In the genomic region with DNA sequence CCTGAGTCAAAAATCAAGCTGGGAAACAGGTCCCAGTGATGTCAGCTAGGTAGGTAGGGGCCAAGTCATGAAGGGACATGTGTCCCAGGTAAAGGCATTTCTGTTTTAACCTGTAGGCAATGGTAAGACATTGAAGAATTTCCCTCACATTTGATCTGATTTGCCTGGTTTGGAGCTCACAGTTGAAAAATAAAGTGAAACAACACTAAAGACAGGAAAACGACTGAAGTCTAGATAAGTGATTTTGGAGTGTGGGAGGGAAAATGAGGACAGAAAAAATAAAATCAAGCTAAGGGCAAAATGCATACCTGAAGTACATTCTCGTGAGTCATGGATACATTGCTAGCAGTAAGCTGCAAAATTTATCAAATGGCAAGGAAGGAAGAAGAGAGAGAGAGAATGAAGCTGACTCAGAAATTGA, we compare ENCODE assay signal across 20 cellular contexts.
DNase-seq lines count a peak whose midpoint lies in the region; ATAC-seq, FAIRE-seq and TF ChIP-seq lines count a peak whose summit lies in the region.
"Had no signal": no experiment of that assay in that cellular context is flagged by ENCODE, and none has a peak within 500 bp of the region (broad histone marks: within the 10 kb centered on the region; RNA-seq: fewer than 3 reads in every experiment).

No MANE protein-coding gene starts in this region.

- H3K27me3 Mint-ChIP-seq in HFFc6 (ENCODE audit: insufficient read depth), result peaks cover 3% of the 10 kb centered on the region; the same call in 1 of the 2 replicates
- H3K27me3 Mint-ChIP-seq in T-cell, result peaks cover 3 to 6% of the 10 kb centered on the region in 2 donors
- H3K27me3 Mint-ChIP-seq: activated CD4-positive, alpha-beta T cell treated with anti-CD3 and anti-CD28 coated beads, Interleukin-2, amount 10 ng/mL, durations not matched to agents 7 days and 5 days had no signal

- peak; percentile 55 for FAIRE-seq in urothelium cell line (lab: Jason Lieb, UNC)
- FAIRE-seq: HepG2 had no signal

- H3K36me3 Mint-ChIP-seq in HFFc6 (ENCODE audit: low read depth), result no peaks in the 10 kb centered on the region
- no peaks in the 10 kb centered on the region for H3K36me3 Mint-ChIP-seq in T-cell
- H3K36me3 Mint-ChIP-seq: stimulated activated naive B cell treated with anti-CD40 and anti-IgM and Interleukin-4, amounts not matched to agents 10 μg/mL and 1 μg/mL and 100 μg/mL, for 72 hours had no signal

- H3K4me1 ChIP-seq in adipocyte (ENCODE audit: control insufficient read depth, insufficient read depth, low read length), result no peaks in the 10 kb centered on the region
- peaks cover 4% of the 10 kb centered on the region for H3K4me1 ChIP-seq in foreskin keratinocyte

- no peaks in the 10 kb centered on the region for H3K27me3 ChIP-seq in adipocyte (replicated peaks; ENCODE audit: control insufficient read depth, insufficient read depth, low read length)
- H3K27me3 ChIP-seq in foreskin keratinocyte, result no peaks in the 10 kb centered on the region
- H3K27me3 ChIP-seq: MG63, ovary, tibial artery had no signal

- ATAC-seq in foreskin keratinocyte (peak; percentile 90), T-cell (replicated peaks in 1 of 4) (no peak)
- ATAC-seq: HepG2; Right ventricle myocardium inferior; stimulated activated naive B cell treated with anti-CD40 and anti-IgM and Interleukin-4, amounts not matched to agents 10 μg/mL and 1 μg/mL and 100 μg/mL, for 72 hours had no signal

- H3K4me1 Mint-ChIP-seq in HFFc6 (ENCODE audit: low read depth), result peaks cover 23% of the 10 kb centered on the region
- no peaks in the 10 kb centered on the region for H3K4me1 Mint-ChIP-seq in T-cell
- H3K4me1 Mint-ChIP-seq: activated CD4-positive, alpha-beta T cell treated with anti-CD3 and anti-CD28 coated beads, Interleukin-2, amount 10 ng/mL, durations not matched to agents 7 days and 5 days; B cell had no signal

- H3K4me3 Mint-ChIP-seq in HFFc6 (peak overlapping the region; percentile 6), T-cell (no peak overlapping the region)
- H3K4me3 Mint-ChIP-seq: activated CD4-positive, alpha-beta T cell treated with anti-CD3 and anti-CD28 coated beads, Interleukin-2, amount 10 ng/mL, durations not matched to agents 7 days and 5 days; B cell; stimulated activated naive B cell treated with anti-CD40 and anti-IgM and Interleukin-4, amounts not matched to agents 10 μg/mL and 1 μg/mL and 100 μg/mL, for 72 hours had no signal

- CTCF ChIA-PET in T-cell (lab: Charles Lee), result no interaction called here

- no peaks in the 10 kb centered on the region for H3K36me3 ChIP-seq in adipocyte (ENCODE audit: control insufficient read depth, insufficient read depth, low read length, severe bottlenecking)
- H3K36me3 ChIP-seq: MG63, ovary, tibial artery had no signal

- H3K9me3 Mint-ChIP-seq in HFFc6 (no peaks in the 10 kb centered on the region), T-cell (no peaks in the 10 kb centered on the region)
- H3K9me3 Mint-ChIP-seq: activated CD4-positive, alpha-beta T cell treated with anti-CD3 and anti-CD28 coated beads, Interleukin-2, amount 10 ng/mL, durations not matched to agents 7 days and 5 days had no signal

- DNase-seq in HFFc6 (peak; percentile 45), adipocyte (ENCODE audit: low read depth) (peak; percentile 45), foreskin keratinocyte (peak; percentile 88 to 93), urothelium cell line (ENCODE audit: low spot score) (no peak), caudate nucleus (lab: John Stamatoyannopoulos, UW) (no peak), T-cell (no peak), COR-L47 (lab: John Stamatoyannopoulos, UW) (no peak)
- DNase-seq: activated CD4-positive, alpha-beta T cell treated with anti-CD3 and anti-CD28 coated beads, Interleukin-2, amount 10 ng/mL, durations not matched to agents 7 days and 5 days; activated CD8-positive, alpha-beta memory T cell treated with anti-CD3 and anti-CD28 coated beads, Interleukin-2, amount 50 U/mL, for 48 hours; activated effector memory CD4-positive, alpha-beta T cell treated with Interleukin-2 at 50 U/mL for 16 hours; amniotic stem cell; hippocampal formation; islet precursor cell; MG63; ovary; stimulated activated naive B cell treated with anti-CD40 and anti-IgM and Interleukin-4, amounts not matched to agents 10 μg/mL and 1 μg/mL and 100 μg/mL, for 72 hours; tibial artery had no signal

- TF ChIP-seq CTCF in HFFc6 (IDR thresholded peaks at IDR 0.05) (no peak), foreskin keratinocyte (conservative IDR thresholded peaks at IDR 0.05) (no peak)

- H3K9me3 ChIP-seq in adipocyte (ENCODE audit: control insufficient read depth, low read length), result no peaks in the 10 kb centered on the region
- H3K9me3 ChIP-seq: MG63, ovary, tibial artery had no signal

- POLR2A ChIA-PET in T-cell (lab: Charles Lee), result no interaction called here

- H3K27ac Mint-ChIP-seq in HFFc6, result no peak overlapping the region
- no peak overlapping the region for H3K27ac Mint-ChIP-seq in T-cell
- H3K27ac Mint-ChIP-seq: activated CD4-positive, alpha-beta T cell treated with anti-CD3 and anti-CD28 coated beads, Interleukin-2, amount 10 ng/mL, durations not matched to agents 7 days and 5 days; B cell; stimulated activated naive B cell treated with anti-CD40 and anti-IgM and Interleukin-4, amounts not matched to agents 10 μg/mL and 1 μg/mL and 100 μg/mL, for 72 hours had no signal

- H3K4me3 ChIP-seq in adipocyte (ENCODE audit: low read length), result no peak overlapping the region
- H3K4me3 ChIP-seq: MG63, ovary, tibial artery had no signal

- H3K27ac ChIP-seq in foreskin keratinocyte (peak overlapping the region; percentile 21), caudate nucleus (ENCODE audit: low read depth, low read length) (no peak overlapping the region)
- H3K27ac ChIP-seq: ovary, tibial artery had no signal

- H3K9ac ChIP-seq in adipocyte (ENCODE audit: low read length), result no peak overlapping the region

Comparison
In these comparisons a context has a peak if more than half of its experiments do, and no peak if none do; other contexts are left out.
1. DNase-seq: peak in HFFc6 (single experiment), adipocyte (single experiment) and foreskin keratinocyte (2 of 2); none in urothelium cell line (single experiment), caudate nucleus (0 of 61), T-cell (0 of 34) and COR-L47 (single experiment).